ENCODE assay signal across 8 cellular contexts in genomic region chr6:85679445-85680123, GRCh38. TPM values are rescaled to one million over a fixed set of nuclear protein-coding genes. Genes with fewer than 3 reads are reported as not detected.
DNase-seq lines count a peak whose midpoint lies in the region; ATAC-seq and TF ChIP-seq lines count a peak whose summit lies in the region.

No MANE protein-coding gene starts in this region.

- H3K4me1 Mint-ChIP-seq in HFFc6 (ENCODE audit: low read depth), result peaks cover 37% of the 10 kb centered on the region
- peaks cover 29% of the 10 kb centered on the region for H3K4me1 Mint-ChIP-seq in activated naive CD8-positive, alpha-beta T cell (ENCODE audit: low read depth)

- H3K27me3 ChIP-seq in right lobe of liver, result no peaks in the 10 kb centered on the region

- H3K36me3 ChIP-seq in right lobe of liver, result no peaks in the 10 kb centered on the region

- no peaks in the 10 kb centered on the region for H3K9me3 ChIP-seq in right lobe of liver

- H3K27me3 Mint-ChIP-seq in HFFc6 (ENCODE audit: insufficient read depth), result peaks cover 26% of the 10 kb centered on the region
- H3K27me3 Mint-ChIP-seq in activated naive CD8-positive, alpha-beta T cell, result no peaks in the 10 kb centered on the region

- H3K27ac Mint-ChIP-seq in HFFc6, result peak overlapping the region; percentile 100
- H3K27ac Mint-ChIP-seq in activated naive CD8-positive, alpha-beta T cell, result peak overlapping the region; percentile 99

- peaks cover 11% of the 10 kb centered on the region for H3K9me3 Mint-ChIP-seq in HFFc6
- no peaks in the 10 kb centered on the region for H3K9me3 Mint-ChIP-seq in activated naive CD8-positive, alpha-beta T cell (ENCODE audit: low read depth)

- H3K4me3 Mint-ChIP-seq in HFFc6, result peak overlapping the region; percentile 99
- peak overlapping the region; percentile 100 for H3K4me3 Mint-ChIP-seq in activated naive CD8-positive, alpha-beta T cell

- TF ChIP-seq CTCF in 22Rv1 (IDR thresholded peaks at IDR 0.05) (no peak), HFFc6 (IDR thresholded peaks at IDR 0.05) (no peak), right lobe of liver (IDR thresholded peaks at IDR 0.05) (no peak)

- H3K4me1 ChIP-seq in right lobe of liver, result peaks cover 0 to 15% (median 2%) of the 10 kb centered on the region in 4 donors

- DNase-seq in HFFc6 (no peak), right lobe of liver (no peak), NCI-H2196 treated with DMSO at 0.1 percent for 48 hours (lab: John Stamatoyannopoulos, UW; ENCODE audit: unreplicated experiment) (no peak), LoVo (ENCODE audit: low spot score) (no peak), NCI-H1436 (lab: John Stamatoyannopoulos, UW) (no peak)

- H3K27ac ChIP-seq in 22Rv1, result peak overlapping the region; percentile 98
- H3K27ac ChIP-seq in right lobe of liver, result peak overlapping the region in 1 of 3 donors; percentile 63

- ATAC-seq in right lobe of liver (no peak), GM19452 (IDR thresholded peaks at IDR 0.05; ENCODE audit: unreplicated experiment) (no peak)

- TF ChIP-seq POLR2A in right lobe of liver (IDR thresholded peaks at IDR 0.05), result no peak

- 15% methylated on average over 14 of the region's 14 CpGs for WGBS in right lobe of liver (ENCODE audit: insufficient coverage, low coverage, low lambda C conversion rate, missing lambda C conversion rate)

- H3K36me3 Mint-ChIP-seq in HFFc6 (ENCODE audit: low read depth), result peaks cover 45% of the 10 kb centered on the region
- peaks cover 27% of the 10 kb centered on the region for H3K36me3 Mint-ChIP-seq in activated naive CD8-positive, alpha-beta T cell

- H3K4me3 ChIP-seq in right lobe of liver, result peak overlapping the region; percentile 75 to 85 (median 81)

- intact Hi-C loops in right lobe of liver (cut with DNase I), result loop anchor here in 1 of 2 donors (5.0 kb wide), 1 partner anchor 37 kb away; the partner anchor contains the start of gene SYNCRIP

RNA-seq across cellular contexts. Expression of gene SYNCRIP, which starts 36.9 kb away (rescaled TPM):
- total RNA-seq in HFFc6 (2021; fragmentation: NEBNext Ultra II Directional; extraction: Animal tissue kit (Norgen Biotek cat#: 25700)), result 100 to 1,000 TPM; 122 to 139 (median 133) TPM
- 10 to 100 TPM; 27.8 to 47.3 (median 39.4) TPM for total RNA-seq in right lobe of liver
